8 cellular contexts compared by ENCODE assay signal in the genomic region with DNA sequence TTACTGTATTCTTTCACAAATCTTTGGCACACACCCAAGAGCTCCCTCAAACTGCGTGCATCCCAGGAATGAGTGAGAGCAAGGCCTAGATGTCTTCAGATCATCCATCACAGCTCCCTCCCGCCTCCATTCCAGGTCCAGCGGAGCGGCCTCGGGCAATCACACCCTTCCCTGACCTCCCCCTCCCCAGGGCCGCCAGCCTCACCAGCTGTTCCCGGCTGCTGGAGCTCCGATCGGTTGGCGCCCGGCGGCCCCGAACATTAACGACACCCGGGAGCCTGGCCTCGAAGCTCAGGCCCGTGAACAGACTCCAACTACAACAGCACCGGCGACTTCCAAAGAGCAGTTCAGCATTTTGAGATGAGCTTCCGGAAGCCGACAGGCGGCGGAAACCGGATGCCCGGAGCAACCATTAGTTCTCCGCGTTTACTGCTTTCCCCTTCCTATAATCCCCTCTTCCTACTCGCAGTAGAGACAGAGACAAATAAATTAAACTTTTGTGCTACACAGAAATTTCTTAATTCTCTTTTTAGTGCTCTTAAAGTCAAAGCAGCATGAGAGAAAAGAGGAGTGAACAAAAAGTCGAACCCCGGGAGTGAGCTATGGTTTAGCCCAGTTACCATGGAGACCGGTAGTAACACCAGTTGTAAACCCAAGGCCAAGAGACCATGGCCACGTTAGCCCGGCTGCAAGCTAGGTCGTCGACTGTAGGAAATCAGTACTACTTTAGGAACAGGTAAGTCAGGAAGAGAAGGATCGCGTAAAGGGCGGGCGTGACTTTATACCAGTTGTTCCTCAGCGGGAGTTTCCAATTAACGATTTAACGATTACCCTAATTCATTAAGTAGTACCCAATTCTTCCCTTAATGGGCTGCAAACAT. TPM values are rescaled to one million over a fixed set of nuclear protein-coding genes. Genes with fewer than 3 reads are reported as not detected.
DNase-seq lines count a peak whose midpoint lies in the region; ATAC-seq and TF ChIP-seq lines count a peak whose summit lies in the region.

A gene (minus strand): TSS at position 380 of the 881 bp plus-strand sequence. CDS start 119 bp downstream, at position 261.
A gene with protein sequence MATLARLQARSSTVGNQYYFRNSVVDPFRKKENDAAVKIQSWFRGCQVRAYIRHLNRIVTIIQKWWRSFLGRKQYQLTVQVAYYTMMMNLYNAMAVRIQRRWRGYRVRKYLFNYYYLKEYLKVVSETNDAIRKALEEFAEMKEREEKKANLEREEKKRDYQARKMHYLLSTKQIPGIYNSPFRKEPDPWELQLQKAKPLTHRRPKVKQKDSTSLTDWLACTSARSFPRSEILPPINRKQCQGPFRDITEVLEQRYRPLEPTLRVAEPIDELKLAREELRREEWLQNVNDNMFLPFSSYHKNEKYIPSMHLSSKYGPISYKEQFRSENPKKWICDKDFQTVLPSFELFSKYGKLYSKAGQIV (plus strand): TSS at position 634 of the 881 bp plus-strand sequence. CDS start 35 bp downstream, at position 669.

- H3K4me3 ChIP-seq in H7 (ENCODE audit: insufficient read depth, low read depth, low read length) (peak within 1 kb of the TSS; percentile 70), Loucy (ENCODE audit: low read length, poor library complexity, severe bottlenecking) (peak within 1 kb of the TSS; percentile 85), neural progenitor cell (peak within 1 kb of the TSS; percentile 77), stomach smooth muscle (ENCODE audit: low read length in 2 of 2) (peak within 1 kb of the TSS; percentile 79 to 86)

- no peaks in the 10 kb centered on the region for H3K27me3 ChIP-seq in H7 (ENCODE audit: control insufficient read depth, insufficient read depth, low read length)
- H3K27me3 ChIP-seq in Loucy (ENCODE audit: insufficient read depth, low read length, poor library complexity, severe bottlenecking), result peaks cover 16% of the 10 kb centered on the region
- H3K27me3 ChIP-seq in foreskin keratinocyte, result no peaks in the 10 kb centered on the region
- H3K27me3 ChIP-seq in neural progenitor cell, result no peaks in the 10 kb centered on the region
- H3K27me3 ChIP-seq in stomach smooth muscle (ENCODE audit: control insufficient read depth in 1 of 2, insufficient read depth in 2 of 2, low read length in 2 of 2), result no peaks in the 10 kb centered on the region

- peak within 1 kb of the TSS; percentile 100 for H3K27ac Mint-ChIP-seq in neural progenitor cell

- peak within 1 kb of the TSS; percentile 96 for H3K4me2 ChIP-seq in Loucy (ENCODE audit: low read depth, low read length, poor library complexity, severe bottlenecking)
- peak within 1 kb of the TSS; percentile 86 for H3K4me2 ChIP-seq in neural progenitor cell

- H3K9me3 ChIP-seq in Loucy (ENCODE audit: insufficient read depth, low read depth, low read length) (no peaks in the 10 kb centered on the region), neural progenitor cell (ENCODE audit: low read depth) (no peaks in the 10 kb centered on the region), stomach smooth muscle (ENCODE audit: control insufficient read depth in 2 of 2, low read length in 2 of 2) (no peaks in the 10 kb centered on the region)

- no peaks in the 10 kb centered on the region for H3K36me3 ChIP-seq in H7 (replicated peaks; ENCODE audit: control insufficient read depth, insufficient read depth, low read length)
- no peaks in the 10 kb centered on the region for H3K36me3 ChIP-seq in Loucy (ENCODE audit: insufficient read depth, low read length)
- no peaks in the 10 kb centered on the region for H3K36me3 ChIP-seq in neural progenitor cell
- no peaks in the 10 kb centered on the region for H3K36me3 ChIP-seq in stomach smooth muscle (ENCODE audit: control insufficient read depth in 2 of 2, insufficient read depth in 2 of 2, low read length in 2 of 2)

- H4K20me1 ChIP-seq in Loucy (ENCODE audit: insufficient read depth, low read length, poor library complexity, severe bottlenecking) (no peaks in the 10 kb centered on the region), neural progenitor cell (ENCODE audit: low read depth) (peaks cover 16% of the 10 kb centered on the region)

- H3K79me2 ChIP-seq in Loucy (ENCODE audit: insufficient read depth, low read length), result peaks cover 31% of the 10 kb centered on the region
- peaks cover 49% of the 10 kb centered on the region for H3K79me2 ChIP-seq in neural progenitor cell (ENCODE audit: low read depth)

- H3K9ac ChIP-seq in Loucy (ENCODE audit: low read depth, low read length, poor library complexity, severe bottlenecking) (peak within 1 kb of the TSS; percentile 68), neural progenitor cell (peak within 1 kb of the TSS; percentile 100), stomach smooth muscle (ENCODE audit: low read length in 2 of 2) (peak within 1 kb of the TSS; percentile 72 to 95)

- no peaks in the 10 kb centered on the region for H3K36me3 Mint-ChIP-seq in neural progenitor cell

- H3K27me3 Mint-ChIP-seq in neural progenitor cell (ENCODE audit: insufficient read depth, low read depth), result no peaks in the 10 kb centered on the region

- H2AFZ ChIP-seq in Loucy (ENCODE audit: low read length), result peak within 1 kb of the TSS; percentile 85
- peak within 1 kb of the TSS; percentile 99 for H2AFZ ChIP-seq in neural progenitor cell (replicated peaks)

- peaks cover 23% of the 10 kb centered on the region for H3K4me1 Mint-ChIP-seq in neural progenitor cell

- H3K27ac ChIP-seq in foreskin keratinocyte (peak within 1 kb of the TSS; percentile 99), neural progenitor cell (peak within 1 kb of the TSS; percentile 99), stomach smooth muscle (ENCODE audit: low read length) (peak within 1 kb of the TSS; percentile 83)

- H3K4me1 ChIP-seq in Loucy (ENCODE audit: insufficient read depth, low read length, poor library complexity, severe bottlenecking) (peaks cover 35% of the 10 kb centered on the region), foreskin keratinocyte (peaks cover 24% of the 10 kb centered on the region), neural progenitor cell (peaks cover 11% of the 10 kb centered on the region), stomach smooth muscle (ENCODE audit: control insufficient read depth, insufficient read depth, low read length) (no peaks in the 10 kb centered on the region)

- H3F3A ChIP-seq in Loucy (ENCODE audit: low read depth) (no peaks in the 10 kb centered on the region), neural progenitor cell (ENCODE audit: low read depth) (no peaks in the 10 kb centered on the region)

- TF ChIP-seq CTCF in Loucy (conservative IDR thresholded peaks at IDR 0.05; ENCODE audit: low read length), result no peak
- TF ChIP-seq CTCF in foreskin keratinocyte (conservative IDR thresholded peaks at IDR 0.05), result peak; percentile 45
- peak; percentile 34 for TF ChIP-seq CTCF in neural progenitor cell (IDR thresholded peaks at IDR 0.05)

- DNase-seq in GDM1 (lab: John Stamatoyannopoulos, UW) (peak; percentile 71), H7 (peak; percentile 62), SHP77 (lab: John Stamatoyannopoulos, UW) (peak; percentile 80 to 85), activated gamma-delta T cell (lab: John Stamatoyannopoulos, UW) (peak; percentile 34), foreskin keratinocyte (peak; percentile 80 to 91), neural progenitor cell (ENCODE audit: low spot score) (peak; percentile 91)

- H3K9me2 ChIP-seq in Loucy (replicated peaks; ENCODE audit: low read depth, low read length), result no peaks in the 10 kb centered on the region

- ATAC-seq in foreskin keratinocyte, result peak; percentile 95

- H3K9me3 Mint-ChIP-seq in neural progenitor cell, result no peaks in the 10 kb centered on the region

- H3K4me3 Mint-ChIP-seq in neural progenitor cell, result peak within 1 kb of the TSS; percentile 87

RNA-seq across cellular contexts. Expression of the first gene that starts in this region (rescaled TPM):
- total RNA-seq in H7 (2014; rRNA removed; shearing (Covaris generic)), result 11.5 and 15.7 TPM in 2 replicates
- total RNA-seq in foreskin keratinocyte (15.7 and 18.5 TPM in 2 replicates), neural progenitor cell (ENCODE audit: low replicate concordance) (27.8 and 39.3 TPM in 2 replicates)
- polyA plus RNA-seq in foreskin keratinocyte, result 3.7 and 5.3 TPM in 2 replicates

RNA-seq across cellular contexts. Expression of the second gene that starts in this region (rescaled TPM):
- 0.30 and 0.90 TPM in 2 replicates for total RNA-seq in H7 (2014; rRNA removed; shearing (Covaris generic))
- total RNA-seq in foreskin keratinocyte, result 0.37 and 0.78 TPM in 2 replicates
- polyA plus RNA-seq in foreskin keratinocyte, result 0.47 and 0.99 TPM in 2 replicates
- 1.6 and 2.1 TPM in 2 replicates for total RNA-seq in neural progenitor cell (ENCODE audit: low replicate concordance)

Comparison
In these comparisons a context has a peak if more than half of its experiments do, and no peak if none do; other contexts are left out.
1. Peak in every context shown above with its lines: DNase-seq, ATAC-seq, H3K4me3 ChIP-seq and H3K27ac ChIP-seq.
2. DNase-seq: peak in every context shown above with its lines; median percentile 91 in neural progenitor cell; 86 in foreskin keratinocyte; 82 in SHP77; 71 in GDM1; 62 in H7; 34 in activated gamma-delta T cell.